In genomic region chr12:47557401-47557800, GRCh38 we compare ENCODE assay signal across 20 cellular contexts.
"Had no signal": no experiment of that assay in that cellular context is flagged by ENCODE, and none has a peak within 500 bp of the region (broad histone marks: within the 10 kb centered on the region; RNA-seq: fewer than 3 reads in every experiment).

No MANE protein-coding gene starts in this region.

- DNase-seq: activated CD4-positive, alpha-beta T cell treated with anti-CD3 and anti-CD28 coated beads, Interleukin-2, amount 10 ng/mL, durations not matched to agents 24 days and 14 days; activated CD8-positive, alpha-beta T cell treated with anti-CD3 and anti-CD28 coated beads, Interleukin-2, amount 10 ng/mL, durations not matched to agents 7 days and 5 days; activated naive CD4-positive, alpha-beta T cell treated with anti-CD3 and anti-CD28 coated beads for 36 hours; activated T-cell treated with anti-CD3 and anti-CD28 coated beads, Interleukin-2, amount 50 U/mL, for 24 hours; effector memory CD4-positive, alpha-beta T cell; heart right ventricle; retina; stimulated activated CD4-positive, alpha-beta T cell treated with anti-CD3 and anti-CD28 coated beads, Interleukin-12 subunit alpha, Interleukin-12 subunit beta, amount 100 ng/mL, for 4 hours; stimulated activated CD4-positive, alpha-beta T cell treated with anti-CD3 and anti-CD28 coated beads, Interleukin-1b, Interleukin-23, amount 100 ng/mL, for 48 hours; stimulated activated CD8-positive, alpha-beta memory T cell treated with anti-CD3 and anti-CD28 coated beads, Interleukin-4, amount 100 ng/mL, for 48 hours; stimulated activated naive CD4-positive, alpha-beta T cell treated with Interleukin-2 at 50 U/mL for 16 hours; T1000 had no signal

- H3K36me3 ChIP-seq: esophagus muscularis mucosa, gastroesophageal sphincter, heart right ventricle, tibial nerve had no signal

- H3K27ac ChIP-seq: esophagus muscularis mucosa, gastroesophageal sphincter, heart right ventricle, parathyroid adenoma, tibial nerve had no signal

- H3K27me3 ChIP-seq: esophagus muscularis mucosa, gastroesophageal sphincter, heart right ventricle, tibial nerve had no signal

- H3K4me1 ChIP-seq: esophagus muscularis mucosa, gastroesophageal sphincter, heart right ventricle, parathyroid adenoma, tibial nerve had no signal

- H3K4me1 Mint-ChIP-seq: activated CD4-positive, alpha-beta T cell treated with anti-CD3 and anti-CD28 coated beads, Interleukin-2, amount 10 ng/mL, durations not matched to agents 24 days and 14 days; nephron had no signal

- FAIRE-seq: bronchial epithelial cell, endothelial cell of umbilical vein had no signal

- H3K4me3 ChIP-seq: esophagus muscularis mucosa, gastroesophageal sphincter, heart right ventricle, tibial nerve had no signal

- H3K27me3 Mint-ChIP-seq: activated CD4-positive, alpha-beta T cell treated with anti-CD3 and anti-CD28 coated beads, Interleukin-2, amount 10 ng/mL, durations not matched to agents 24 days and 14 days; activated T-cell treated with anti-CD3 and anti-CD28 coated beads, Interleukin-2, amount 50 U/mL, for 24 hours had no signal

- H3K9ac ChIP-seq: parathyroid adenoma had no signal

- H3K27ac Mint-ChIP-seq: activated CD4-positive, alpha-beta T cell treated with anti-CD3 and anti-CD28 coated beads, Interleukin-2, amount 10 ng/mL, durations not matched to agents 24 days and 14 days; activated CD8-positive, alpha-beta T cell treated with anti-CD3 and anti-CD28 coated beads, Interleukin-2, amount 10 ng/mL, durations not matched to agents 7 days and 5 days; activated naive CD4-positive, alpha-beta T cell treated with anti-CD3 and anti-CD28 coated beads for 36 hours; activated T-cell treated with anti-CD3 and anti-CD28 coated beads, Interleukin-2, amount 50 U/mL, for 24 hours; dendritic cell treated with granulocyte-macrophage colony-stimulating factor and Interleukin-4, amounts not matched to agents 40 ng/mL and 50 ng/mL, for 4 days; nephron had no signal

- H3K4me3 Mint-ChIP-seq: activated CD4-positive, alpha-beta T cell treated with anti-CD3 and anti-CD28 coated beads, Interleukin-2, amount 10 ng/mL, durations not matched to agents 24 days and 14 days; activated CD8-positive, alpha-beta T cell treated with anti-CD3 and anti-CD28 coated beads, Interleukin-2, amount 10 ng/mL, durations not matched to agents 7 days and 5 days; activated naive CD4-positive, alpha-beta T cell treated with anti-CD3 and anti-CD28 coated beads for 36 hours; activated T-cell treated with anti-CD3 and anti-CD28 coated beads, Interleukin-2, amount 50 U/mL, for 24 hours; dendritic cell treated with granulocyte-macrophage colony-stimulating factor and Interleukin-4, amounts not matched to agents 40 ng/mL and 50 ng/mL, for 4 days; nephron had no signal

- ATAC-seq: activated CD8-positive, alpha-beta T cell treated with anti-CD3 and anti-CD28 coated beads, Interleukin-2, amount 10 ng/mL, durations not matched to agents 7 days and 5 days; gastroesophageal sphincter; heart right ventricle had no signal

- H3K79me2 ChIP-seq: parathyroid adenoma had no signal
